ENCODE assay signal across 18 cellular contexts in the genomic region with DNA sequence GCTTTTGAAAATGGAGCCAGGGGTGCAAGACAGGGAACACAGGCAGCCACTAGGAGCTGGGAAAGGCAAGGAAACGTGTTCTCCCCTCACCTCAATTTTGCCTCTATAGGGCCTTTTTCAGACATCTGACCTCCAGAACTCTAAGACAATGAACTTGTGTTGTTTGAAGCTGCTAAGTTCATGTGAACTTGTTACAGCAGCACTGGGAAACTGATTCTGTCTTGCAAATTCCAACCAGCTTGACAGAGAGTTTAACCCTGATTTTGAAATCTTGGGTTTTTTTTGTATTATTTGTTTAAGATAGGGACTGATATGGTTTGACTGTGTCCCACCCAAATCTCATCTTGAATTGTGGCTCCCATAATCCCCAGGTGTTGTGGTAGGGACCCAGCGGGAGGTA.
A peak's percentile ranks its signal among the peaks of the same experiment; 100 is the strongest.
DNase-seq lines count a peak whose midpoint lies in the region; ATAC-seq, FAIRE-seq and TF ChIP-seq lines count a peak whose summit lies in the region.
"Had no signal": no experiment of that assay in that cellular context is flagged by ENCODE, and none has a peak within 500 bp of the region (broad histone marks: within the 10 kb centered on the region; RNA-seq: fewer than 3 reads in every experiment).

No MANE protein-coding gene starts in this region.

- TF ChIP-seq EP300 in HepG2 (IDR thresholded peaks at IDR 0.05; ENCODE audit: low read depth in 2 of 2, low read length in 2 of 2): no peak
- no peak for TF ChIP-seq EP300 in HepG2 (CRISPR knock-in tag; IDR thresholded peaks at IDR 0.05; ENCODE audit: borderline replicate concordance)

- H3K4me3 Mint-ChIP-seq in astrocyte (ENCODE audit: unreplicated experiment): no peak overlapping the region
- H3K4me3 Mint-ChIP-seq: B cell; CD8-positive, alpha-beta T cell; GM23338 had no signal

- H3K36me3 Mint-ChIP-seq in astrocyte (ENCODE audit: low read depth, unreplicated experiment): peaks cover 2% of the 10 kb centered on the region
- H3K36me3 Mint-ChIP-seq: CD8-positive, alpha-beta T cell had no signal

- in situ Hi-C loops in HepG2 (cut with HindIII; ENCODE audit: extremely low pct_ligation_motif_present, low pct_unique_long_range_greater_than_20kb): no loop called here

- no peaks in the 10 kb centered on the region for H3K4me1 ChIP-seq in HepG2 (ENCODE audit: insufficient read depth, low read length)
- peaks cover 0 to 12% (median 6%) of the 10 kb centered on the region in 4 donors for H3K4me1 ChIP-seq in right lobe of liver
- H3K4me1 ChIP-seq in astrocyte (ENCODE audit: insufficient read depth, low read length): no peaks in the 10 kb centered on the region
- no peaks in the 10 kb centered on the region for H3K4me1 ChIP-seq in keratinocyte (ENCODE audit: control insufficient read depth, extremely low read depth, insufficient read depth, low read length)
- H3K4me1 ChIP-seq: BLaER1 treated with 17β-estradiol and CSF1 and Interleukin-3, amounts not matched to agents 10 nM and 100 nM had no signal

- POLR2A ChIA-PET in HepG2 (lab: Yijun Ruan, JAX) (interaction anchor here (2.1 kb wide), 1 partner anchor 134 kb away, joined by 5 read pairs; no protein-coding TSS in a partner anchor), GM10248 (lab: Yijun Ruan, JAX) (no interaction called here)

- no peaks in the 10 kb centered on the region for H3K27me3 Mint-ChIP-seq in astrocyte (ENCODE audit: low read depth, unreplicated experiment)

- H3K27me3 ChIP-seq in HepG2 (ENCODE audit: control insufficient read depth in 1 of 2, insufficient read depth in 2 of 2, low read length in 2 of 2): no peaks in the 10 kb centered on the region
- H3K27me3 ChIP-seq in right lobe of liver: no peaks in the 10 kb centered on the region
- H3K27me3 ChIP-seq in astrocyte (ENCODE audit: insufficient read depth, low read length): no peaks in the 10 kb centered on the region
- H3K27me3 ChIP-seq in keratinocyte (ENCODE audit: control insufficient read depth, extremely low read depth, insufficient read depth, low read length): no peaks in the 10 kb centered on the region
- H3K27me3 ChIP-seq: BLaER1 treated with 17β-estradiol and CSF1 and Interleukin-3, amounts not matched to agents 10 nM and 100 nM had no signal

- no peaks in the 10 kb centered on the region for H3K9me3 ChIP-seq in HepG2 (ENCODE audit: low read length)
- H3K9me3 ChIP-seq in right lobe of liver: no peaks in the 10 kb centered on the region
- H3K9me3 ChIP-seq in astrocyte (ENCODE audit: insufficient read depth, low read depth, low read length): no peaks in the 10 kb centered on the region
- peaks cover 4% of the 10 kb centered on the region for H3K9me3 ChIP-seq in keratinocyte (ENCODE audit: control insufficient read depth, low read depth, low read length)

- H2AFZ ChIP-seq in HepG2 (ENCODE audit: low read length) (no peak overlapping the region), astrocyte (ENCODE audit: low read depth, low read length) (no peak overlapping the region), keratinocyte (ENCODE audit: control insufficient read depth, low read length) (no peak overlapping the region)
- H2AFZ ChIP-seq: GM23338 had no signal

- H3K4me3 ChIP-seq in HepG2 (replicated peaks in 1 of 3; ENCODE audit: insufficient read depth in 1 of 3, low read depth in 2 of 3, low read length in 3 of 3): no peak overlapping the region
- H3K4me3 ChIP-seq in right lobe of liver: no peak overlapping the region
- H3K4me3 ChIP-seq in astrocyte (ENCODE audit: insufficient read depth, low read depth, low read length): no peak overlapping the region
- no peak overlapping the region for H3K4me3 ChIP-seq in keratinocyte (ENCODE audit: control insufficient read depth in 2 of 3, extremely low read depth in 1 of 3, insufficient read depth in 2 of 3, low read depth in 1 of 3, low read length in 3 of 3)
- H3K4me3 ChIP-seq: BLaER1 treated with 17β-estradiol and CSF1 and Interleukin-3, amounts not matched to agents 10 nM and 100 nM; GM12878; GM23338 had no signal

- no peak overlapping the region for H3K9ac ChIP-seq in HepG2 (ENCODE audit: insufficient read depth, low read depth, low read length)
- H3K9ac ChIP-seq in astrocyte (ENCODE audit: low read length): no peak overlapping the region
- no peak overlapping the region for H3K9ac ChIP-seq in keratinocyte (ENCODE audit: control insufficient read depth, extremely low read depth, insufficient read depth, low read length)
- H3K9ac ChIP-seq: BLaER1 treated with 17β-estradiol and CSF1 and Interleukin-3, amounts not matched to agents 10 nM and 100 nM had no signal

- DNase-seq in HepG2 (ENCODE audit: low spot score) (no peak), right lobe of liver (no peak), astrocyte (ENCODE audit: low read depth) (no peak), keratinocyte (ENCODE audit: low read depth, low spot score) (no peak), middle frontal gyrus (ENCODE audit: extremely low spot score, low spot score) (no peak), GM10248 (ENCODE audit: extremely low spot score) (no peak)
- DNase-seq in stimulated activated CD4-positive, alpha-beta T cell treated with anti-CD3 and anti-CD28 coated beads, Interleukin-2, amount 100 ng/mL, for 24 hours: no peak
- DNase-seq in activated T-cell treated with anti-CD3 and anti-CD28 coated beads, Interleukin-2, amount 50 U/mL, for 1 hour: no peak
- DNase-seq: Calu3; CD8-positive, alpha-beta T cell; DMS79 treated with DMSO at 0.1 percent for 48 hours; GF-D8 had no signal

- CTCF ChIA-PET in HepG2 (lab: Yijun Ruan, JAX; ENCODE audit: low intra/inter-chr PET ratio, low total read pairs) (no interaction called here), GM10248 (lab: Yijun Ruan, JAX) (no interaction called here)

- no peak overlapping the region for H3K27ac ChIP-seq in HepG2 (ENCODE audit: extremely low read length, insufficient read depth, low read length)
- H3K27ac ChIP-seq in right lobe of liver: no peak overlapping the region
- no peak overlapping the region for H3K27ac ChIP-seq in astrocyte (ENCODE audit: low read depth, low read length)
- no peak overlapping the region for H3K27ac ChIP-seq in keratinocyte (ENCODE audit: control insufficient read depth, insufficient read depth, low read length)
- H3K27ac ChIP-seq: BLaER1 treated with 17β-estradiol and CSF1 and Interleukin-3, amounts not matched to agents 10 nM and 100 nM had no signal

- H3K79me2 ChIP-seq in HepG2 (ENCODE audit: insufficient read depth, low read length) (no peaks in the 10 kb centered on the region), astrocyte (ENCODE audit: insufficient read depth, low read length) (no peaks in the 10 kb centered on the region), keratinocyte (ENCODE audit: control insufficient read depth, insufficient read depth, low read length) (no peaks in the 10 kb centered on the region)

- peaks cover 20% of the 10 kb centered on the region for H3K9me3 Mint-ChIP-seq in astrocyte (ENCODE audit: unreplicated experiment)

- no peaks in the 10 kb centered on the region for H4K20me1 ChIP-seq in HepG2 (ENCODE audit: insufficient read depth, low read length)
- H4K20me1 ChIP-seq in astrocyte (ENCODE audit: insufficient read depth, low read length): no peaks in the 10 kb centered on the region
- no peaks in the 10 kb centered on the region for H4K20me1 ChIP-seq in keratinocyte (ENCODE audit: control insufficient read depth, extremely low read depth, insufficient read depth, low read length)
- H4K20me1 ChIP-seq: BLaER1 treated with 17β-estradiol and CSF1 and Interleukin-3, amounts not matched to agents 10 nM and 100 nM had no signal

- H3K9me1 ChIP-seq in keratinocyte (ENCODE audit: control insufficient read depth, extremely low read depth, insufficient read depth, low read length): no peaks in the 10 kb centered on the region

- TF ChIP-seq RAD21 in HepG2 (CRISPR knock-in tag; IDR thresholded peaks at IDR 0.05): no peak

- no peak for TF ChIP-seq CTCF in HepG2 (CRISPR knock-in tag; IDR thresholded peaks at IDR 0.05)
- TF ChIP-seq CTCF in right lobe of liver (IDR thresholded peaks at IDR 0.05): no peak
- TF ChIP-seq CTCF in astrocyte (IDR thresholded peaks at IDR 0.05; ENCODE audit: insufficient read depth, low read depth, low read length): no peak
- no peak for TF ChIP-seq CTCF in keratinocyte (optimal IDR thresholded peaks at IDR 0.05 in 1 of 3, IDR thresholded peaks at IDR 0.05 in 1 of 3, conservative IDR thresholded peaks at IDR 0.05 in 1 of 3; ENCODE audit: extremely low read depth in 1 of 3, insufficient read depth in 2 of 3, low read length in 3 of 3)
- TF ChIP-seq CTCF in GM10248 (IDR thresholded peaks at IDR 0.05; ENCODE audit: control extremely low read depth, extremely low read depth, low read depth, missing control alignments): no peak

- H3K36me3 ChIP-seq in HepG2 (replicated peaks in 1 of 2; ENCODE audit: control insufficient read depth in 1 of 2, insufficient read depth in 2 of 2, low read length in 2 of 2) (no peaks in the 10 kb centered on the region), right lobe of liver (no peaks in the 10 kb centered on the region), astrocyte (ENCODE audit: insufficient read depth, low read length) (no peaks in the 10 kb centered on the region), keratinocyte (ENCODE audit: control insufficient read depth in 2 of 2, extremely low read depth in 1 of 2, insufficient read depth in 2 of 2, low read length in 2 of 2) (no peaks in the 10 kb centered on the region)
- H3K36me3 ChIP-seq: BLaER1 treated with 17β-estradiol and CSF1 and Interleukin-3, amounts not matched to agents 10 nM and 100 nM had no signal

- no TSS peak for BruUV-seq in HepG2 (replicated peaks; lab: Mats Ljungman, UMichigan)

- H3K27ac Mint-ChIP-seq in astrocyte (ENCODE audit: unreplicated experiment): peak overlapping the region; percentile 70
- H3K27ac Mint-ChIP-seq: B cell; CD8-positive, alpha-beta T cell; GM23338 had no signal

- ATAC-seq in HepG2: no peak
- no peak for ATAC-seq in right lobe of liver
- ATAC-seq: CD8-positive, alpha-beta T cell; GM12878; GM23338 had no signal

- 86% methylated on average over 2 of the region's 2 CpGs for WGBS in HepG2 (ENCODE audit: low lambda C conversion rate)
- WGBS in right lobe of liver (ENCODE audit: insufficient coverage, low coverage, low lambda C conversion rate, missing lambda C conversion rate): 100% methylated on average over 2 of the region's 2 CpGs

- no peak overlapping the region for H3K4me2 ChIP-seq in HepG2 (ENCODE audit: low read depth, low read length)
- no peak overlapping the region for H3K4me2 ChIP-seq in astrocyte (ENCODE audit: low read length)
- no peak overlapping the region for H3K4me2 ChIP-seq in keratinocyte (ENCODE audit: control insufficient read depth, extremely low read depth, insufficient read depth, low read depth, low read length)
- H3K4me2 ChIP-seq: BLaER1 treated with 17β-estradiol and CSF1 and Interleukin-3, amounts not matched to agents 10 nM and 100 nM; GM23338 had no signal

- dilution Hi-C loops in keratinocyte (cut with MboI; ENCODE audit: extremely low pct_ligation_motif_present, low sequenced_read_pairs): no loop called here

- FAIRE-seq in HepG2 (lab: Jason Lieb, UNC) (no peak), astrocyte (lab: Jason Lieb, UNC) (no peak), keratinocyte (lab: Jason Lieb, UNC) (peak; percentile 64)
- FAIRE-seq: GM12878, GM19239, H54 had no signal

- intact Hi-C loops in HepG2 (cut with micrococcal nuclease; ENCODE audit: unreplicated experiment) (no loop called here), right lobe of liver (cut with DNase I) (no loop called here)

- H3K4me1 Mint-ChIP-seq in astrocyte (ENCODE audit: low read depth, unreplicated experiment): peaks cover 11% of the 10 kb centered on the region
- H3K4me1 Mint-ChIP-seq: B cell had no signal

- TF ChIP-seq POLR2A in HepG2 (IDR thresholded peaks at IDR 0.05; ENCODE audit: insufficient read depth in 1 of 2, low read depth in 2 of 2, low read length in 2 of 2) (no peak), right lobe of liver (IDR thresholded peaks at IDR 0.05) (no peak)
